In genomic region chr14:26175659-26176058, GRCh38 we compare ENCODE assay signal across 18 cellular contexts.
A peak's percentile ranks its signal among the peaks of the same experiment; 100 is the strongest.
DNase-seq lines count a peak whose midpoint lies in the region; ATAC-seq and TF ChIP-seq lines count a peak whose summit lies in the region.
"Had no signal": no experiment of that assay in that cellular context is flagged by ENCODE, and none has a peak within 500 bp of the region (broad histone marks: within the 10 kb centered on the region; RNA-seq: fewer than 3 reads in every experiment).

No MANE protein-coding gene starts in this region.

- TF ChIP-seq CTCF in GM23338 (conservative IDR thresholded peaks at IDR 0.05; ENCODE audit: low read depth in 2 of 2), result no peak
- TF ChIP-seq CTCF in spleen (IDR thresholded peaks at IDR 0.05 in 8 of 11, conservative IDR thresholded peaks at IDR 0.05 in 3 of 11), result no peak
- no peak for TF ChIP-seq CTCF in breast epithelium (IDR thresholded peaks at IDR 0.05)

- H3K27me3 ChIP-seq in GM23338 (ENCODE audit: insufficient read depth) (no peaks in the 10 kb centered on the region), neuron (ENCODE audit: insufficient read depth, low read length) (no peaks in the 10 kb centered on the region), spleen (replicated peaks in 1 of 7) (no peaks in the 10 kb centered on the region), breast epithelium (no peaks in the 10 kb centered on the region)

- no peaks in the 10 kb centered on the region for H3F3A ChIP-seq in GM23338 (replicated peaks; ENCODE audit: low read depth)

- H3K4me3 ChIP-seq in GM23338 (no peak overlapping the region), neuron (ENCODE audit: low read length) (no peak overlapping the region), spleen (no peak overlapping the region), breast epithelium (no peak overlapping the region)
- H3K4me3 ChIP-seq: BLaER1 treated with 17β-estradiol and CSF1 and Interleukin-3, amounts not matched to agents 10 nM and 100 nM; GM12878; HAP-1 had no signal

- intact Hi-C loops in spleen (cut with DNase I; ENCODE audit: low total_unique reads) (no loop called here), breast epithelium (cut with DNase I; ENCODE audit: low total_unique reads) (no loop called here)

- H3K4me3 Mint-ChIP-seq in GM23338, result no peak overlapping the region
- H3K4me3 Mint-ChIP-seq: B cell; CD8-positive, alpha-beta T cell had no signal

- TF ChIP-seq POLR2A in spleen (IDR thresholded peaks at IDR 0.05) (no peak), breast epithelium (IDR thresholded peaks at IDR 0.05) (no peak)

- WGBS in spleen, 5 donors, result 91 to 97% (median 92%) methylated on average over 14 of the region's 14 CpGs

- DNase-seq in GM23338 (ENCODE audit: low spot score), result peak; percentile 15
- DNase-seq in islet precursor cell, result peak; percentile 57
- DNase-seq in spleen, result peak; percentile 51
- DNase-seq in HuH-7 (ENCODE audit: low spot score), result no peak
- no peak for DNase-seq in breast epithelium (ENCODE audit: low spot score in 2 of 2)
- DNase-seq: Calu3; CD8-positive, alpha-beta T cell; DMS53; DND-41; EL; IMR-90 had no signal

- no peaks in the 10 kb centered on the region for H3K36me3 Mint-ChIP-seq in GM23338 (ENCODE audit: low read depth)
- H3K36me3 Mint-ChIP-seq: CD8-positive, alpha-beta T cell had no signal

- H3K27ac ChIP-seq in GM23338 (ENCODE audit: low read depth), result no peak overlapping the region
- H3K27ac ChIP-seq in spleen, result no peak overlapping the region
- H3K27ac ChIP-seq in breast epithelium, result no peak overlapping the region
- H3K27ac ChIP-seq: BLaER1 treated with 17β-estradiol and CSF1 and Interleukin-3, amounts not matched to agents 10 nM and 100 nM; HL-60 had no signal

- H3K4me1 ChIP-seq in GM23338 (ENCODE audit: insufficient read depth), result no peaks in the 10 kb centered on the region
- no peaks in the 10 kb centered on the region for H3K4me1 ChIP-seq in neuron (ENCODE audit: insufficient read depth, low read length)
- no peaks in the 10 kb centered on the region for H3K4me1 ChIP-seq in spleen
- H3K4me1 ChIP-seq in breast epithelium, result no peaks in the 10 kb centered on the region
- H3K4me1 ChIP-seq: BLaER1 treated with 17β-estradiol and CSF1 and Interleukin-3, amounts not matched to agents 10 nM and 100 nM; HAP-1 had no signal

- no peaks in the 10 kb centered on the region for H3K9me2 ChIP-seq in GM23338 (ENCODE audit: insufficient read depth)

- H3K9me3 ChIP-seq in neuron (ENCODE audit: low read length), result no peaks in the 10 kb centered on the region
- no peaks in the 10 kb centered on the region for H3K9me3 ChIP-seq in spleen
- H3K9me3 ChIP-seq in breast epithelium, result no peaks in the 10 kb centered on the region
- H3K9me3 ChIP-seq: BLaER1 treated with 17β-estradiol and CSF1 and Interleukin-3, amounts not matched to agents 10 nM and 100 nM; HAP-1 had no signal

- H2AFZ ChIP-seq in GM23338 (peak overlapping the region; percentile 38; the same call in 1 of the 2 replicates), neuron (ENCODE audit: low read depth, low read length) (peak overlapping the region; percentile 59)

- no peak for ATAC-seq in GM23338
- no peak for ATAC-seq in HG03457 (IDR thresholded peaks at IDR 0.05; ENCODE audit: unreplicated experiment)
- ATAC-seq: CD8-positive, alpha-beta T cell; GM12878 had no signal

- H3K9me3 Mint-ChIP-seq in GM23338, result no peaks in the 10 kb centered on the region

- H3K27ac Mint-ChIP-seq in GM23338, result no peak overlapping the region
- H3K27ac Mint-ChIP-seq: B cell; CD8-positive, alpha-beta T cell had no signal

- H3K27me3 Mint-ChIP-seq in GM23338 (ENCODE audit: insufficient read depth, low read depth, poor library complexity), result no peaks in the 10 kb centered on the region
- H3K27me3 Mint-ChIP-seq: B cell had no signal

- no peaks in the 10 kb centered on the region for H4K20me1 ChIP-seq in GM23338 (replicated peaks; ENCODE audit: insufficient read depth)
- H4K20me1 ChIP-seq: BLaER1 treated with 17β-estradiol and CSF1 and Interleukin-3, amounts not matched to agents 10 nM and 100 nM had no signal

- H3K4me2 ChIP-seq in GM23338, result no peak overlapping the region
- H3K4me2 ChIP-seq: BLaER1 treated with 17β-estradiol and CSF1 and Interleukin-3, amounts not matched to agents 10 nM and 100 nM had no signal

- H3K36me3 ChIP-seq in GM23338 (ENCODE audit: insufficient read depth) (no peaks in the 10 kb centered on the region), neuron (ENCODE audit: insufficient read depth, low read length) (no peaks in the 10 kb centered on the region), spleen (no peaks in the 10 kb centered on the region), breast epithelium (no peaks in the 10 kb centered on the region)
- H3K36me3 ChIP-seq: BLaER1 treated with 17β-estradiol and CSF1 and Interleukin-3, amounts not matched to agents 10 nM and 100 nM; HAP-1 had no signal

- peaks cover 4% of the 10 kb centered on the region; the same call in 2 of the 3 replicates for H3K4me1 Mint-ChIP-seq in GM23338
- H3K4me1 Mint-ChIP-seq: B cell had no signal

- H3K79me2 ChIP-seq in GM23338 (replicated peaks; ENCODE audit: insufficient read depth), result no peaks in the 10 kb centered on the region

TF ChIP-seq in GM23338, 12 proteins besides CTCF, POLR2A, EP300 and RAD21:
- TF ChIP-seq EZH2phosphoT487 (IDR thresholded peaks at IDR 0.05; ENCODE audit: unreplicated experiment), result no peak
- TF ChIP-seq ZNF114 (CRISPR knock-in tag; IDR thresholded peaks at IDR 0.05), result no peak
- TF ChIP-seq NANOG (IDR thresholded peaks at IDR 0.05; ENCODE audit: borderline replicate concordance), result no peak
- TF ChIP-seq CREB1 (CRISPR knock-in tag; IDR thresholded peaks at IDR 0.05; ENCODE audit: low read depth), result no peak
- TF ChIP-seq POLR2AphosphoS5 (IDR thresholded peaks at IDR 0.05; ENCODE audit: low read depth), result no peak

Comparison
In these comparisons a context has a peak if more than half of its experiments do, and no peak if none do; other contexts are left out.
1. DNase-seq: peak in GM23338 (single experiment), islet precursor cell (single experiment) and spleen (single experiment); none in HuH-7 (single experiment) and breast epithelium (0 of 2).